ENCODE assay signal across 16 cellular contexts in genomic region chr4:100582146-100582545, GRCh38.
"Had no signal": no experiment of that assay in that cellular context is flagged by ENCODE, and none has a peak within 500 bp of the region (broad histone marks: within the 10 kb centered on the region; RNA-seq: fewer than 3 reads in every experiment).

No MANE protein-coding gene starts in this region.

- H2AFZ ChIP-seq: neural progenitor cell had no signal

- H3K9me3 ChIP-seq: breast epithelium, heart right ventricle, lower lobe of right lung had no signal

- H3K27me3 ChIP-seq: breast epithelium, heart right ventricle, neural progenitor cell had no signal

- H3K4me1 ChIP-seq: breast epithelium, heart right ventricle, lower lobe of right lung had no signal

- H3K27me3 Mint-ChIP-seq: activated CD4-positive, alpha-beta T cell treated with anti-CD3 and anti-CD28 coated beads, Interleukin-2, amount 10 ng/mL, durations not matched to agents 7 days and 5 days; activated naive CD8-positive, alpha-beta T cell treated with anti-CD3 and anti-CD28 coated beads for 36 hours; type B pancreatic cell had no signal

- DNase-seq: activated CD4-positive, alpha-beta T cell treated with anti-CD3 and anti-CD28 coated beads, Interleukin-2, amount 10 ng/mL, durations not matched to agents 7 days and 5 days; activated CD8-positive, alpha-beta memory T cell treated with anti-CD3 and anti-CD28 coated beads, Interleukin-2, amount 50 U/mL, for 48 hours; activated gamma-delta T cell treated with Interleukin-2 at 50 U/mL for 16 hours; activated naive CD8-positive, alpha-beta T cell treated with anti-CD3 and anti-CD28 coated beads for 36 hours; aorta; dermis blood vessel endothelial cell; heart right ventricle; left cardiac atrium; lower lobe of right lung; stimulated activated CD4-positive, alpha-beta T cell treated with anti-CD3 and anti-CD28 coated beads, Interleukin-4, amount 100 ng/mL, for 1 hour; stimulated activated naive B cell treated with anti-CD40 and anti-IgM and Interleukin-4, amounts not matched to agents 10 μg/mL and 1 μg/mL and 100 μg/mL, for 72 hours had no signal

- H3K4me3 ChIP-seq: breast epithelium, heart right ventricle, lower lobe of right lung, neural progenitor cell had no signal

- H3K4me2 ChIP-seq: neural progenitor cell had no signal

- H3K9me3 Mint-ChIP-seq: activated CD4-positive, alpha-beta T cell treated with anti-CD3 and anti-CD28 coated beads, Interleukin-2, amount 10 ng/mL, durations not matched to agents 7 days and 5 days; activated naive CD8-positive, alpha-beta T cell treated with anti-CD3 and anti-CD28 coated beads for 36 hours; neural progenitor cell; stimulated activated naive B cell treated with anti-CD40 and anti-IgM and Interleukin-4, amounts not matched to agents 10 μg/mL and 1 μg/mL and 100 μg/mL, for 72 hours; T-helper 2 cell treated with Interferon-gamma antibody and Interleukin-4, amounts not matched to agents 5 μg/mL and 100 μg/mL, for 36 hours; type B pancreatic cell had no signal

- H3K27ac Mint-ChIP-seq: activated CD4-positive, alpha-beta T cell treated with anti-CD3 and anti-CD28 coated beads, Interleukin-2, amount 10 ng/mL, durations not matched to agents 7 days and 5 days; activated naive CD8-positive, alpha-beta T cell treated with anti-CD3 and anti-CD28 coated beads for 36 hours; neural progenitor cell; stimulated activated naive B cell treated with anti-CD40 and anti-IgM and Interleukin-4, amounts not matched to agents 10 μg/mL and 1 μg/mL and 100 μg/mL, for 72 hours; T-helper 2 cell treated with Interferon-gamma antibody and Interleukin-4, amounts not matched to agents 5 μg/mL and 100 μg/mL, for 36 hours; type B pancreatic cell had no signal

- H3K36me3 ChIP-seq: breast epithelium, heart right ventricle, lower lobe of right lung, neural progenitor cell had no signal

- H3K9ac ChIP-seq: neural progenitor cell had no signal

- H3K27ac ChIP-seq: breast epithelium, epithelial cell of prostate, heart right ventricle, lower lobe of right lung, neural progenitor cell had no signal

- H3K4me1 Mint-ChIP-seq: activated CD4-positive, alpha-beta T cell treated with anti-CD3 and anti-CD28 coated beads, Interleukin-2, amount 10 ng/mL, durations not matched to agents 7 days and 5 days; activated naive CD8-positive, alpha-beta T cell treated with anti-CD3 and anti-CD28 coated beads for 36 hours; stimulated activated naive B cell treated with anti-CD40 and anti-IgM and Interleukin-4, amounts not matched to agents 10 μg/mL and 1 μg/mL and 100 μg/mL, for 72 hours had no signal

- H3K4me3 Mint-ChIP-seq: activated CD4-positive, alpha-beta T cell treated with anti-CD3 and anti-CD28 coated beads, Interleukin-2, amount 10 ng/mL, durations not matched to agents 7 days and 5 days; activated naive CD8-positive, alpha-beta T cell treated with anti-CD3 and anti-CD28 coated beads for 36 hours; neural progenitor cell; stimulated activated naive B cell treated with anti-CD40 and anti-IgM and Interleukin-4, amounts not matched to agents 10 μg/mL and 1 μg/mL and 100 μg/mL, for 72 hours; T-helper 2 cell treated with Interferon-gamma antibody and Interleukin-4, amounts not matched to agents 5 μg/mL and 100 μg/mL, for 36 hours; type B pancreatic cell had no signal

- ATAC-seq: heart right ventricle; left cardiac atrium; lower lobe of right lung; stimulated activated naive B cell treated with anti-CD40 and anti-IgM and Interleukin-4, amounts not matched to agents 10 μg/mL and 1 μg/mL and 100 μg/mL, for 72 hours had no signal

- H3K36me3 Mint-ChIP-seq: activated naive CD8-positive, alpha-beta T cell treated with anti-CD3 and anti-CD28 coated beads for 36 hours; neural progenitor cell; stimulated activated naive B cell treated with anti-CD40 and anti-IgM and Interleukin-4, amounts not matched to agents 10 μg/mL and 1 μg/mL and 100 μg/mL, for 72 hours; type B pancreatic cell had no signal
